ENCODE assay signal across 1 cellular context in genomic region chr7:138049505-138050116, GRCh38.
TF ChIP-seq lines count a peak whose summit lies in the region.

No MANE protein-coding gene starts in this region.

TF ChIP-seq in HepG2, 621 proteins besides CTCF, POLR2A, EP300 and RAD21 (continued from another document and continues in another):
- no peak for TF ChIP-seq ZNF281 (CRISPR knock-in tag; IDR thresholded peaks at IDR 0.05; ENCODE audit: borderline replicate concordance)
- no peak for TF ChIP-seq ZNF317 (CRISPR knock-in tag; IDR thresholded peaks at IDR 0.05)
- no peak for TF ChIP-seq TSC22D2 (CRISPR knock-in tag; IDR thresholded peaks at IDR 0.05; ENCODE audit: borderline replicate concordance)
- TF ChIP-seq ZNF280D (CRISPR knock-in tag; IDR thresholded peaks at IDR 0.05): no peak
- TF ChIP-seq SATB2 (CRISPR knock-in tag; IDR thresholded peaks at IDR 0.05): no peak
- TF ChIP-seq ZSCAN20 (CRISPR knock-in tag; IDR thresholded peaks at IDR 0.05; ENCODE audit: borderline replicate concordance): no peak
- no peak for TF ChIP-seq ZNF672 (CRISPR knock-in tag; IDR thresholded peaks at IDR 0.05)
- TF ChIP-seq TFAP4 (IDR thresholded peaks at IDR 0.05; ENCODE audit: borderline replicate concordance, low read depth): no peak
- TF ChIP-seq SOX6 (IDR thresholded peaks at IDR 0.05): no peak
- TF ChIP-seq SOX6 (CRISPR knock-in tag; IDR thresholded peaks at IDR 0.05): peak; percentile 97
- no peak for TF ChIP-seq ZNF574 (CRISPR knock-in tag; IDR thresholded peaks at IDR 0.05)
- TF ChIP-seq DMTF1 (CRISPR knock-in tag; IDR thresholded peaks at IDR 0.05): no peak
- TF ChIP-seq CEBPB (IDR thresholded peaks at IDR 0.05; ENCODE audit: borderline replicate concordance, low read depth, low read length): peak; percentile 60; the same call in 1 of the 2 replicates
- TF ChIP-seq NR1H2 (CRISPR knock-in tag; IDR thresholded peaks at IDR 0.05; ENCODE audit: borderline replicate concordance, low read depth): no peak
- no peak for TF ChIP-seq ZBTB3 (CRISPR knock-in tag; IDR thresholded peaks at IDR 0.05; ENCODE audit: borderline replicate concordance, low read depth)
- no peak for TF ChIP-seq TFDP2 (CRISPR knock-in tag; IDR thresholded peaks at IDR 0.05)
- no peak for TF ChIP-seq ZNF30 (CRISPR knock-in tag; IDR thresholded peaks at IDR 0.05)
- TF ChIP-seq NFKB2 (CRISPR knock-in tag; IDR thresholded peaks at IDR 0.05; ENCODE audit: borderline replicate concordance): no peak
- TF ChIP-seq ZBTB39 (CRISPR knock-in tag; IDR thresholded peaks at IDR 0.05): peak; percentile 99
- TF ChIP-seq KDM5A (IDR thresholded peaks at IDR 0.05; ENCODE audit: borderline replicate concordance, low read length): no peak
- TF ChIP-seq KDM2A (CRISPR knock-in tag; IDR thresholded peaks at IDR 0.05; ENCODE audit: borderline replicate concordance, low read depth): no peak
- no peak for TF ChIP-seq ZMAT5 (CRISPR knock-in tag; IDR thresholded peaks at IDR 0.05; ENCODE audit: borderline replicate concordance, low read depth)
- no peak for TF ChIP-seq ZNF879 (CRISPR knock-in tag; IDR thresholded peaks at IDR 0.05)
- no peak for TF ChIP-seq ZNF792 (CRISPR knock-in tag; IDR thresholded peaks at IDR 0.05)
- TF ChIP-seq NFIC (IDR thresholded peaks at IDR 0.05; ENCODE audit: low read length): peak; percentile 89; the same call in 1 of the 2 replicates
- peak; percentile 97 for TF ChIP-seq PAXIP1 (CRISPR knock-in tag; conservative IDR thresholded peaks at IDR 0.05)
- TF ChIP-seq KLF6 (CRISPR knock-in tag; IDR thresholded peaks at IDR 0.05): no peak
- no peak for TF ChIP-seq ZNF776 (CRISPR knock-in tag; IDR thresholded peaks at IDR 0.05)
- TF ChIP-seq SETDB1 (CRISPR knock-in tag; IDR thresholded peaks at IDR 0.05; ENCODE audit: borderline replicate concordance): no peak
- no peak for TF ChIP-seq FIP1L1 (IDR thresholded peaks at IDR 0.05; ENCODE audit: borderline replicate concordance, insufficient read depth, low read depth, low read length)
- TF ChIP-seq ZNF335 (CRISPR knock-in tag; IDR thresholded peaks at IDR 0.05): no peak
- TF ChIP-seq TEAD3 (CRISPR knock-in tag; optimal IDR thresholded peaks at IDR 0.05; ENCODE audit: borderline replicate concordance): no peak
- TF ChIP-seq PAWR (CRISPR knock-in tag; IDR thresholded peaks at IDR 0.05; ENCODE audit: borderline replicate concordance): no peak
- no peak for TF ChIP-seq ZNF232 (CRISPR knock-in tag; IDR thresholded peaks at IDR 0.05; ENCODE audit: borderline replicate concordance)
- TF ChIP-seq KMT2A (CRISPR knock-in tag; IDR thresholded peaks at IDR 0.05): no peak
- TF ChIP-seq MIXL1 (CRISPR knock-in tag; IDR thresholded peaks at IDR 0.05): peak; percentile 74; the same call in 1 of the 2 replicates
- no peak for TF ChIP-seq PHF8 (CRISPR knock-in tag; IDR thresholded peaks at IDR 0.05)
